In genomic region chr20:60000271-60001026, GRCh38 we compare ENCODE assay signal across 24 cellular contexts. TPM values are rescaled to one million over a fixed set of nuclear protein-coding genes. Genes with fewer than 3 reads are reported as not detected.
A peak's percentile ranks its signal among the peaks of the same experiment; 100 is the strongest.
DNase-seq lines count a peak whose midpoint lies in the region; TF ChIP-seq lines count a peak whose summit lies in the region.
"Had no signal": no experiment of that assay in that cellular context is flagged by ENCODE, and none has a peak within 500 bp of the region (broad histone marks: within the 10 kb centered on the region; RNA-seq: fewer than 3 reads in every experiment).

No MANE protein-coding gene starts in this region.

- H3K27me3 Mint-ChIP-seq in neural progenitor cell (ENCODE audit: insufficient read depth, low read depth): no peaks in the 10 kb centered on the region
- H3K27me3 Mint-ChIP-seq: activated CD4-positive, alpha-beta memory T cell treated with anti-CD3 and anti-CD28 coated beads, Interleukin-2, amount 10 ng/mL, durations not matched to agents 7 days and 5 days had no signal

- H3K9me3 ChIP-seq in neural progenitor cell (ENCODE audit: low read depth): no peaks in the 10 kb centered on the region
- H3K9me3 ChIP-seq: SJCRH30, stomach, transverse colon had no signal

- H3K4me1 ChIP-seq in neural progenitor cell: no peaks in the 10 kb centered on the region
- H3K4me1 ChIP-seq: foreskin keratinocyte, SJCRH30, transverse colon had no signal

- H4K20me1 ChIP-seq in neural progenitor cell (ENCODE audit: low read depth): no peaks in the 10 kb centered on the region

- no peaks in the 10 kb centered on the region for H3K36me3 ChIP-seq in neural progenitor cell
- H3K36me3 ChIP-seq: SJCRH30, transverse colon had no signal

- no peak overlapping the region for H3K9ac ChIP-seq in neural progenitor cell

- H3K9me3 Mint-ChIP-seq in neural progenitor cell: no peaks in the 10 kb centered on the region
- H3K9me3 Mint-ChIP-seq: activated CD4-positive, alpha-beta memory T cell treated with anti-CD3 and anti-CD28 coated beads, Interleukin-2, amount 10 ng/mL, durations not matched to agents 7 days and 5 days; CD4-positive, CD25-positive, alpha-beta regulatory T cell had no signal

- no peaks in the 10 kb centered on the region for H3F3A ChIP-seq in neural progenitor cell (ENCODE audit: low read depth)

- peaks cover 9% of the 10 kb centered on the region for H3K4me1 Mint-ChIP-seq in neural progenitor cell
- H3K4me1 Mint-ChIP-seq: activated CD4-positive, alpha-beta memory T cell treated with anti-CD3 and anti-CD28 coated beads, Interleukin-2, amount 10 ng/mL, durations not matched to agents 7 days and 5 days; CD4-positive, CD25-positive, alpha-beta regulatory T cell had no signal

- H3K4me3 Mint-ChIP-seq in neural progenitor cell: no peak overlapping the region
- H3K4me3 Mint-ChIP-seq: activated CD4-positive, alpha-beta memory T cell treated with anti-CD3 and anti-CD28 coated beads, Interleukin-2, amount 10 ng/mL, durations not matched to agents 7 days and 5 days; CD4-positive, CD25-positive, alpha-beta regulatory T cell had no signal

- H3K79me2 ChIP-seq in neural progenitor cell (ENCODE audit: low read depth): no peaks in the 10 kb centered on the region

- peak overlapping the region; percentile 54 for H3K27ac Mint-ChIP-seq in neural progenitor cell
- H3K27ac Mint-ChIP-seq: activated CD4-positive, alpha-beta memory T cell treated with anti-CD3 and anti-CD28 coated beads, Interleukin-2, amount 10 ng/mL, durations not matched to agents 7 days and 5 days; CD4-positive, CD25-positive, alpha-beta regulatory T cell had no signal

- DNase-seq in SKM-1 treated with dmso at 0.1 percent for 144 hours (lab: John Stamatoyannopoulos, UW; ENCODE audit: unreplicated experiment) (peak; percentile 1), SKM-1 (lab: John Stamatoyannopoulos, UW; ENCODE audit: unreplicated experiment) (no peak), NCI-H1417 (lab: John Stamatoyannopoulos, UW) (peak; percentile 66 to 93 (median 81)), NCI-H526 treated with DMSO at 0.1 percent for 48 hours (lab: John Stamatoyannopoulos, UW) (peak; percentile 7), neural progenitor cell (ENCODE audit: low spot score) (no peak), NCI-H2081 (lab: John Stamatoyannopoulos, UW) (no peak), NCI-H2029 treated with DMSO at 0.1 percent for 48 hours (lab: John Stamatoyannopoulos, UW) (no peak), cerebellar cortex (ENCODE audit: low spot score) (no peak)
- DNase-seq: activated CD4-positive, alpha-beta memory T cell treated with anti-CD3 and anti-CD28 coated beads, Interleukin-2, amount 10 ng/mL, durations not matched to agents 7 days and 5 days; activated naive CD4-positive, alpha-beta T cell; amniotic stem cell; CD4-positive, CD25-positive, alpha-beta regulatory T cell; foreskin keratinocyte; GOT3; hypothalamus; islet precursor cell; NCI-H1694; SJCRH30; stimulated activated CD4-positive, alpha-beta T cell treated with anti-CD3 and anti-CD28 coated beads, Interleukin-4, amount 100 ng/mL, for 4 hours; stomach; transverse colon had no signal

- no peak overlapping the region for H3K27ac ChIP-seq in neural progenitor cell
- H3K27ac ChIP-seq: foreskin keratinocyte, PC-9, SJCRH30, stomach, transverse colon had no signal

- no peak overlapping the region for H3K4me2 ChIP-seq in neural progenitor cell
- H3K4me2 ChIP-seq: PC-9 had no signal

- no peaks in the 10 kb centered on the region for H3K27me3 ChIP-seq in neural progenitor cell
- H3K27me3 ChIP-seq: foreskin keratinocyte, stomach, transverse colon had no signal

- no peak for TF ChIP-seq CTCF in neural progenitor cell (IDR thresholded peaks at IDR 0.05)

- no peak overlapping the region for H2AFZ ChIP-seq in neural progenitor cell (replicated peaks)
- H2AFZ ChIP-seq: PC-9 had no signal

- no peaks in the 10 kb centered on the region for H3K36me3 Mint-ChIP-seq in neural progenitor cell

- no peak overlapping the region for H3K4me3 ChIP-seq in neural progenitor cell
- H3K4me3 ChIP-seq: lung, PC-9, SJCRH30, stomach, transverse colon had no signal

RNA-seq across cellular contexts. Expression of gene CDH26, which starts 42.2 kb away (rescaled TPM):
- 0.09 TPM in 1 of 2 replicates, not detected in the other for total RNA-seq in neural progenitor cell (ENCODE audit: low replicate concordance)
- total RNA-seq: epithelial cell of proximal tubule had no signal

Comparison
In these comparisons a context has a peak if more than half of its experiments do, and no peak if none do; other contexts are left out.
1. DNase-seq: peak in SKM-1 treated with dmso at 0.1 percent for 144 hours (single experiment), NCI-H1417 (3 of 3) and NCI-H526 treated with DMSO at 0.1 percent for 48 hours (single experiment); none in SKM-1 (single experiment), neural progenitor cell (single experiment), NCI-H2081 (0 of 2), NCI-H2029 treated with DMSO at 0.1 percent for 48 hours (single experiment) and cerebellar cortex (single experiment).